Comparison of ENCODE assay signal across 9 cellular contexts in genomic region chr1:8283058-8283884, GRCh38. TPM values are rescaled to one million over a fixed set of nuclear protein-coding genes. Genes with fewer than 3 reads are reported as not detected.
DNase-seq lines count a peak whose midpoint lies in the region; ATAC-seq and TF ChIP-seq lines count a peak whose summit lies in the region.
"Had no signal": no experiment of that assay in that cellular context is flagged by ENCODE, and none has a peak within 500 bp of the region (broad histone marks: within the 10 kb centered on the region; RNA-seq: fewer than 3 reads in every experiment).

No MANE protein-coding gene starts in this region.

- H3K27ac ChIP-seq in heart left ventricle = peak overlapping the region in 1 of 12 donors; percentile 75

- no peak for TF ChIP-seq CTCF in heart left ventricle (IDR thresholded peaks at IDR 0.05)

- ATAC-seq in GM18498 (IDR thresholded peaks at IDR 0.05; ENCODE audit: unreplicated experiment) (peak; percentile 93), GM21390 (IDR thresholded peaks at IDR 0.05; ENCODE audit: unreplicated experiment) (peak; percentile 94), HG03521 (IDR thresholded peaks at IDR 0.05; ENCODE audit: unreplicated experiment) (peak; percentile 96), heart left ventricle (peak in 3 of 4 donors; percentile 37 to 56 (median 43))

- H3K4me3 ChIP-seq in heart left ventricle = no peak overlapping the region

- 80 to 85% (median 81%) methylated on average over 14 of the region's 14 CpGs for WGBS in heart left ventricle, 4 donors

- H3K36me3 ChIP-seq in heart left ventricle = no peaks in the 10 kb centered on the region

- TF ChIP-seq POLR2A in heart left ventricle (IDR thresholded peaks at IDR 0.05) = no peak

- DNase-seq in heart left ventricle (peak in 1 of 5 donors; percentile 53), NCI-H2227 treated with DMSO at 0.1 percent for 48 hours (lab: John Stamatoyannopoulos, UW) (no peak), NCI-H1417 (lab: John Stamatoyannopoulos, UW) (no peak), occipital lobe (lab: John Stamatoyannopoulos, UW) (no peak), NCI-H187 treated with DMSO at 0.1 percent for 48 hours (lab: John Stamatoyannopoulos, UW) (no peak)

- H3K4me1 ChIP-seq in heart left ventricle = peaks cover 0 to 9% (median 0%) of the 10 kb centered on the region in 12 donors

- H3K9me3 ChIP-seq in heart left ventricle = peaks cover 0 to 5% (median 0%) of the 10 kb centered on the region in 12 donors

- intact Hi-C loops in heart left ventricle (cut with DNase I) = no loop called here

- H3K27me3 ChIP-seq in heart left ventricle = peaks cover 0 to 7% (median 0%) of the 10 kb centered on the region in 9 donors

RNA-seq across cellular contexts. Expression of gene SLC45A1, which starts 34.6 kb away (rescaled TPM):
- total RNA-seq in heart left ventricle (1 to 10 TPM in 7 of 9 donors, under 1 TPM in 2; 0.61 to 6.2 (median 1.6) TPM), occipital lobe (6.6 TPM)
- polyA plus RNA-seq in heart left ventricle = 1 to 10 TPM; 1.3 to 2.9 TPM
- total RNA-seq: mononuclear cell had no signal

Comparison
In these comparisons a context has a peak if more than half of its experiments do, and no peak if none do; other contexts are left out.
1. ATAC-seq: peak in every context shown above with its lines; median percentile 96 in HG03521; 94 in GM21390; 93 in GM18498; 43 in heart left ventricle.